ENCODE assay signal across 15 cellular contexts in the genomic region with DNA sequence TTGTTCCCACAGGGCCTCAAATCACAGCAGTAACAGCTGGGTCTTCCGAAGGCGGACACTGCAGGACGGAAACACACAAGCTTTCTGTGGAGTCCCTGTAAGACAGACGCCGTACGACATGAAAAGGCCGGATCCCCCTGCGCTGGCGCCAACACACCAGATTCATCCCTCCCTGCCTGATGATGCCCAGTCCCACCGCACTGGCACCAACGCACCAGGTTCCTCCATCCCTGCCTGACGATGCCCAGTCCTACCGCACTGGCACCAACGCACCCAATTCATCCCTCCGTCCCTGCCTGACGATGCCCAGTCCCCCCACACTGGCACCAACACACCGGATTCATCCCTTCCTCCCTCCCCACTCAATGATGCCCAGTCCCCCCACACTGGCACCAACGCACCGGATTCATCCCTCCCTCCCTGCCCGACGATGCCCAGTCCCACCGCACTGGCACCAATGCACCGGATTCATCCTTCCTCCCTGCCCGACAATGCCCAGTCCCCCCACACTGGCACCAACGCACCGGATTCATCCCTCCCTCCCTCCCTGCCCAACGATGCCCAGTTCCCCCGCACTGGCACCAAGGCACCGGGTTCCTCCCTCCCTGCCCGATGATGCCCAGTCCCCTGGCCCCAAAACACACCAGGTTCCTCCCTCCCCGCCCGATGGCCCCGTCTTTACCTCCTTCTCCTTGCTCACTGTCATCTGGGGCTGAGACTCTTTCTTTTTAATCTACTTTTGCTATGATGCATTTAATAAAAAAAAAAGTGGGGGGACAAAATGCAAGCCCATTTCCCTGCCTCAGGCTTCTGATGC. TPM values are rescaled to one million over a fixed set of nuclear protein-coding genes. Genes with fewer than 3 reads are reported as not detected.
A peak's percentile ranks its signal among the peaks of the same experiment; 100 is the strongest.
DNase-seq lines count a peak whose midpoint lies in the region; ATAC-seq and TF ChIP-seq lines count a peak whose summit lies in the region.
"Had no signal": no experiment of that assay in that cellular context is flagged by ENCODE, and none has a peak within 500 bp of the region (broad histone marks: within the 10 kb centered on the region; RNA-seq: fewer than 3 reads in every experiment).

No MANE protein-coding gene starts in this region.

- ATAC-seq in heart left ventricle (no peak), Right ventricle myocardium inferior (no peak), upper lobe of right lung (no peak)
- ATAC-seq in naive thymus-derived CD4-positive, alpha-beta T cell: no peak
- ATAC-seq: K562 had no signal

- H3K4me1 ChIP-seq in heart left ventricle (peaks cover 0 to 28% (median 7%) of the 10 kb centered on the region in 12 donors), upper lobe of right lung (peaks cover 8% of the 10 kb centered on the region)
- peaks cover 19 to 45% of the 10 kb centered on the region in 2 donors for H3K4me1 ChIP-seq in naive thymus-derived CD4-positive, alpha-beta T cell (ENCODE audit: control insufficient read depth in 2 of 2, insufficient read depth in 2 of 2, low read length in 2 of 2)

- peaks cover 0 to 16% (median 0%) of the 10 kb centered on the region in 9 donors for H3K36me3 ChIP-seq in heart left ventricle
- peaks cover 15 to 86% (median 25%) of the 10 kb centered on the region in 3 experiments for H3K36me3 ChIP-seq in naive thymus-derived CD4-positive, alpha-beta T cell (ENCODE audit: control insufficient read depth in 2 of 3, insufficient read depth in 3 of 3, low read length in 3 of 3)
- no peaks in the 10 kb centered on the region for H3K36me3 ChIP-seq in upper lobe of right lung
- H3K36me3 ChIP-seq: breast epithelium, WERI-Rb-1 had no signal

- H3K9me3 ChIP-seq in heart left ventricle (no peaks in the 10 kb centered on the region), upper lobe of right lung (no peaks in the 10 kb centered on the region)
- H3K9me3 ChIP-seq in naive thymus-derived CD4-positive, alpha-beta T cell (ENCODE audit: control insufficient read depth in 2 of 3, low read length in 3 of 3): no peaks in the 10 kb centered on the region
- H3K9me3 ChIP-seq: breast epithelium, psoas muscle had no signal

- peak overlapping the region; percentile 94 for H3K27ac Mint-ChIP-seq in chondrocyte (ENCODE audit: unreplicated experiment)
- H3K27ac Mint-ChIP-seq in naive thymus-derived CD4-positive, alpha-beta T cell: peak overlapping the region in 8 of 9 donors; percentile 61 to 90 (median 77)
- H3K27ac Mint-ChIP-seq in activated T-helper 2 cell treated with anti-CD3 and anti-CD28 coated beads, Interferon-gamma antibody, Interleukin-2, Interleukin-4, amounts not matched to agents 10 μg/mL and 5 μg/mL and 100 μg/mL, durations not matched to agents 14 hours and 24 hours and 36 hours: no peak overlapping the region

- peaks cover 37% of the 10 kb centered on the region for H3K4me1 Mint-ChIP-seq in chondrocyte (ENCODE audit: low read depth)
- peaks cover 15 to 79% (median 57%) of the 10 kb centered on the region in 7 donors for H3K4me1 Mint-ChIP-seq in naive thymus-derived CD4-positive, alpha-beta T cell
- no peaks in the 10 kb centered on the region for H3K4me1 Mint-ChIP-seq in activated T-helper 2 cell treated with anti-CD3 and anti-CD28 coated beads, Interferon-gamma antibody, Interleukin-2, Interleukin-4, amounts not matched to agents 10 μg/mL and 5 μg/mL and 100 μg/mL, durations not matched to agents 14 hours and 24 hours and 36 hours (ENCODE audit: low read depth)

- H3K27me3 ChIP-seq in heart left ventricle (no peaks in the 10 kb centered on the region), upper lobe of right lung (no peaks in the 10 kb centered on the region)
- no peaks in the 10 kb centered on the region for H3K27me3 ChIP-seq in naive thymus-derived CD4-positive, alpha-beta T cell (ENCODE audit: control insufficient read depth in 2 of 2, insufficient read depth in 2 of 2, low read length in 2 of 2)
- H3K27me3 ChIP-seq: breast epithelium had no signal

- no peak for TF ChIP-seq CTCF in heart left ventricle (IDR thresholded peaks at IDR 0.05)
- TF ChIP-seq CTCF in chondrocyte (IDR thresholded peaks at IDR 0.05): no peak
- TF ChIP-seq CTCF in upper lobe of right lung (IDR thresholded peaks at IDR 0.05): no peak

- H3K9me3 Mint-ChIP-seq in chondrocyte (ENCODE audit: low read depth): no peaks in the 10 kb centered on the region
- H3K9me3 Mint-ChIP-seq in naive thymus-derived CD4-positive, alpha-beta T cell: peaks cover 0 to 16% (median 0%) of the 10 kb centered on the region in 11 donors
- no peaks in the 10 kb centered on the region for H3K9me3 Mint-ChIP-seq in activated T-helper 2 cell treated with anti-CD3 and anti-CD28 coated beads, Interferon-gamma antibody, Interleukin-2, Interleukin-4, amounts not matched to agents 10 μg/mL and 5 μg/mL and 100 μg/mL, durations not matched to agents 14 hours and 24 hours and 36 hours

- H3K36me3 Mint-ChIP-seq in chondrocyte (ENCODE audit: low read depth): peaks cover 14% of the 10 kb centered on the region
- H3K36me3 Mint-ChIP-seq in naive thymus-derived CD4-positive, alpha-beta T cell: peaks cover 0 to 52% (median 30%) of the 10 kb centered on the region in 5 donors
- H3K36me3 Mint-ChIP-seq in activated T-helper 2 cell treated with anti-CD3 and anti-CD28 coated beads, Interferon-gamma antibody, Interleukin-2, Interleukin-4, amounts not matched to agents 10 μg/mL and 5 μg/mL and 100 μg/mL, durations not matched to agents 14 hours and 24 hours and 36 hours (ENCODE audit: low read depth): peaks cover 21% of the 10 kb centered on the region

- WGBS in heart left ventricle, 4 donors: 78 to 90% (median 89%) methylated on average over 33 of the region's 33 CpGs

- intact Hi-C loops in heart left ventricle (cut with DNase I): no loop called here
- intact Hi-C loops in Right ventricle myocardium inferior (cut with DNase I): no loop called here
- intact Hi-C loops in naive thymus-derived CD4-positive, alpha-beta T cell (cut with micrococcal nuclease): no loop called here
- intact Hi-C loops in upper lobe of right lung (cut with DNase I): no loop called here
- intact Hi-C loops in activated T-helper 2 cell treated with anti-CD3 and anti-CD28 coated beads, Interferon-gamma antibody, Interleukin-2, Interleukin-4, amounts not matched to agents 10 μg/mL and 5 μg/mL and 100 μg/mL, durations not matched to agents 14 hours and 24 hours and 36 hours (cut with micrococcal nuclease): no loop called here

- CTCF ChIA-PET in naive thymus-derived CD4-positive, alpha-beta T cell (lab: Charles Lee): no interaction called here

- TF ChIP-seq POLR2A in heart left ventricle (IDR thresholded peaks at IDR 0.05): no peak

- H3K4me3 Mint-ChIP-seq in chondrocyte (ENCODE audit: unreplicated experiment): no peak overlapping the region
- peak overlapping the region in 7 of 10 donors; percentile 12 to 68 (median 42) for H3K4me3 Mint-ChIP-seq in naive thymus-derived CD4-positive, alpha-beta T cell
- H3K4me3 Mint-ChIP-seq in activated T-helper 2 cell treated with anti-CD3 and anti-CD28 coated beads, Interferon-gamma antibody, Interleukin-2, Interleukin-4, amounts not matched to agents 10 μg/mL and 5 μg/mL and 100 μg/mL, durations not matched to agents 14 hours and 24 hours and 36 hours (ENCODE audit: low read depth): no peak overlapping the region

- DNase-seq in heart left ventricle (peak in 3 of 5 donors; percentile 14 to 45 (median 17)), Right ventricle myocardium inferior (ENCODE audit: missing footprints) (no peak), chondrocyte (ENCODE audit: low spot score) (peak; percentile 66), upper lobe of right lung (peak; percentile 46), NCI-H1092 treated with DMSO at 0.1 percent for 48 hours (lab: John Stamatoyannopoulos, UW) (no peak), RPMI8226 (no peak)
- no peak for DNase-seq in naive thymus-derived CD4-positive, alpha-beta T cell
- DNase-seq in activated T-helper 2 cell treated with anti-CD3 and anti-CD28 coated beads, Interferon-gamma antibody, Interleukin-2, Interleukin-4, amounts not matched to agents 10 μg/mL and 5 μg/mL and 100 μg/mL, durations not matched to agents 14 hours and 24 hours and 36 hours (ENCODE audit: low spot score): no peak
- DNase-seq: NCI-H1930, SIG-M5, WERI-Rb-1 had no signal

- no peaks in the 10 kb centered on the region for H3K27me3 Mint-ChIP-seq in chondrocyte (ENCODE audit: low read depth)
- H3K27me3 Mint-ChIP-seq in naive thymus-derived CD4-positive, alpha-beta T cell: no peaks in the 10 kb centered on the region
- H3K27me3 Mint-ChIP-seq in activated T-helper 2 cell treated with anti-CD3 and anti-CD28 coated beads, Interferon-gamma antibody, Interleukin-2, Interleukin-4, amounts not matched to agents 10 μg/mL and 5 μg/mL and 100 μg/mL, durations not matched to agents 14 hours and 24 hours and 36 hours (ENCODE audit: low read depth): no peaks in the 10 kb centered on the region

- POLR2A ChIA-PET in naive thymus-derived CD4-positive, alpha-beta T cell (lab: Charles Lee): interaction anchor here (0.6 to 1.6 kb wide), 2 partner anchors 12 to 354 kb away, joined by 3 to 4 read pairs; no protein-coding TSS in a partner anchor

- H3K27ac ChIP-seq in heart left ventricle (no peak overlapping the region), upper lobe of right lung (no peak overlapping the region)
- H3K27ac ChIP-seq in naive thymus-derived CD4-positive, alpha-beta T cell (ENCODE audit: low read depth, low read length): peak overlapping the region; percentile 61
- H3K27ac ChIP-seq: epithelial cell of prostate, psoas muscle, WERI-Rb-1 had no signal

- no peak overlapping the region for H3K4me3 ChIP-seq in heart left ventricle
- H3K4me3 ChIP-seq in naive thymus-derived CD4-positive, alpha-beta T cell (ENCODE audit: low read length): no peak overlapping the region
- no peak overlapping the region for H3K4me3 ChIP-seq in upper lobe of right lung
- H3K4me3 ChIP-seq: breast epithelium, K562, psoas muscle had no signal

RNA-seq across cellular contexts. Expression of a gene that starts 55.1 kb away (rescaled TPM):
- total RNA-seq in heart left ventricle: 10 to 100 TPM in 5 of 9 donors, 1 to 10 TPM in 4; 7.2 to 24.2 (median 10.5) TPM
- 1 to 10 TPM; 4.8 to 9.0 TPM for polyA plus RNA-seq in heart left ventricle
- 12.7 TPM for total RNA-seq in Right ventricle myocardium inferior
- 29.9 to 40.0 TPM (median 31.2 TPM) in 3 replicates for total RNA-seq in chondrocyte
- total RNA-seq in naive thymus-derived CD4-positive, alpha-beta T cell: 100 to 1,000 TPM; 110 to 227 (median 199) TPM
- 100 to 1,000 TPM; 109 to 195 TPM for polyA plus RNA-seq in naive thymus-derived CD4-positive, alpha-beta T cell
- 17.3 TPM for total RNA-seq in upper lobe of right lung
- total RNA-seq in activated T-helper 2 cell treated with anti-CD3 and anti-CD28 coated beads, Interferon-gamma antibody, Interleukin-2, Interleukin-4, amounts not matched to agents 10 μg/mL and 5 μg/mL and 100 μg/mL, durations not matched to agents 14 hours and 24 hours and 36 hours: 13.7 and 13.9 TPM in 2 replicates

Comparison
In these comparisons a context has a peak if more than half of its experiments do, and no peak if none do; other contexts are left out.
1. DNase-seq: peak in heart left ventricle (3 of 5), chondrocyte (single experiment) and upper lobe of right lung (single experiment); none in Right ventricle myocardium inferior (single experiment), naive thymus-derived CD4-positive, alpha-beta T cell (0 of 9), NCI-H1092 treated with DMSO at 0.1 percent for 48 hours (single experiment), RPMI8226 (single experiment) and activated T-helper 2 cell treated with anti-CD3 and anti-CD28 coated beads, Interferon-gamma antibody, Interleukin-2, Interleukin-4, amounts not matched to agents 10 μg/mL and 5 μg/mL and 100 μg/mL, durations not matched to agents 14 hours and 24 hours and 36 hours (single experiment).
2. H3K4me3 Mint-ChIP-seq: peak in naive thymus-derived CD4-positive, alpha-beta T cell (7 of 10); none in chondrocyte (single experiment) and activated T-helper 2 cell treated with anti-CD3 and anti-CD28 coated beads, Interferon-gamma antibody, Interleukin-2, Interleukin-4, amounts not matched to agents 10 μg/mL and 5 μg/mL and 100 μg/mL, durations not matched to agents 14 hours and 24 hours and 36 hours (single experiment).